In genomic region chr2:18129348-18129747, GRCh38 we compare ENCODE assay signal across 4 cellular contexts.
TF ChIP-seq lines count a peak whose summit lies in the region.

No MANE protein-coding gene starts in this region.

TF ChIP-seq in HepG2, 621 proteins besides CTCF, POLR2A, EP300 and RAD21:
- no peak for TF ChIP-seq CHD2 (IDR thresholded peaks at IDR 0.05; ENCODE audit: low read depth, low read length)
- peak; percentile 74 for TF ChIP-seq MAFF (IDR thresholded peaks at IDR 0.05; ENCODE audit: low read depth, low read length)
- peak; percentile 68 to 83 for TF ChIP-seq MAFK (conservative IDR thresholded peaks at IDR 0.05 in 1 of 2, IDR thresholded peaks at IDR 0.05 in 1 of 2; ENCODE audit: low read length in 2 of 2)
- no peak for TF ChIP-seq NFATC3 (CRISPR knock-in tag; IDR thresholded peaks at IDR 0.05)

TF ChIP-seq in A549, 52 proteins besides CTCF, POLR2A, EP300 and RAD21:
- TF ChIP-seq SMC3 (IDR thresholded peaks at IDR 0.05) (no peak), MAFK (IDR thresholded peaks at IDR 0.05; ENCODE audit: partially characterized antibody) (peak; percentile 83)

TF ChIP-seq in IMR-90, 13 proteins besides CTCF, POLR2A, EP300 and RAD21:
- TF ChIP-seq CEBPB (IDR thresholded peaks at IDR 0.05; ENCODE audit: low read depth, low read length) (no peak), MAFK (IDR thresholded peaks at IDR 0.05; ENCODE audit: low read depth, low read length) (peak; percentile 53; the same call in 1 of the 2 replicates)

TF ChIP-seq in K562, 482 proteins besides CTCF, POLR2A, EP300 and RAD21:
- TF ChIP-seq ZNF316 (IDR thresholded peaks at IDR 0.05) (peak; percentile 24; the same call in 1 of the 2 replicates), RBM17 (IDR thresholded peaks at IDR 0.05; ENCODE audit: borderline replicate concordance, low read depth, low read length) (no peak), MAFF (IDR thresholded peaks at IDR 0.05; ENCODE audit: low read length) (peak; percentile 21; the same call in 1 of the 2 replicates), MAFG (tag; conservative IDR thresholded peaks at IDR 0.05) (0 out of 2 replicates have a peak, but pooled peaks have one; percentile 13), TCF3 (CRISPR knock-in tag; IDR thresholded peaks at IDR 0.05) (no peak), BRCA1 (IDR thresholded peaks at IDR 0.05) (no peak), BRCA1 (CRISPR knock-in tag; IDR thresholded peaks at IDR 0.05) (no peak), ZBTB17 (CRISPR knock-in tag; IDR thresholded peaks at IDR 0.05) (no peak), ZNF347 (CRISPR knock-in tag; IDR thresholded peaks at IDR 0.05; ENCODE audit: low read depth) (no peak), NFIX (CRISPR knock-in tag; IDR thresholded peaks at IDR 0.05; ENCODE audit: low read depth) (no peak), ZNF165 (CRISPR knock-in tag; IDR thresholded peaks at IDR 0.05; ENCODE audit: borderline replicate concordance) (no peak), COPS2 (conservative IDR thresholded peaks at IDR 0.05) (no peak), FOXA1 (IDR thresholded peaks at IDR 0.05; ENCODE audit: borderline replicate concordance) (no peak), THAP7 (CRISPR knock-in tag; IDR thresholded peaks at IDR 0.05) (no peak), ZNF766 (CRISPR knock-in tag; conservative IDR thresholded peaks at IDR 0.05) (no peak)
TF ChIP-seq in K562: peak in this region for 3.
